8 cellular contexts compared by ENCODE assay signal in the genomic region with DNA sequence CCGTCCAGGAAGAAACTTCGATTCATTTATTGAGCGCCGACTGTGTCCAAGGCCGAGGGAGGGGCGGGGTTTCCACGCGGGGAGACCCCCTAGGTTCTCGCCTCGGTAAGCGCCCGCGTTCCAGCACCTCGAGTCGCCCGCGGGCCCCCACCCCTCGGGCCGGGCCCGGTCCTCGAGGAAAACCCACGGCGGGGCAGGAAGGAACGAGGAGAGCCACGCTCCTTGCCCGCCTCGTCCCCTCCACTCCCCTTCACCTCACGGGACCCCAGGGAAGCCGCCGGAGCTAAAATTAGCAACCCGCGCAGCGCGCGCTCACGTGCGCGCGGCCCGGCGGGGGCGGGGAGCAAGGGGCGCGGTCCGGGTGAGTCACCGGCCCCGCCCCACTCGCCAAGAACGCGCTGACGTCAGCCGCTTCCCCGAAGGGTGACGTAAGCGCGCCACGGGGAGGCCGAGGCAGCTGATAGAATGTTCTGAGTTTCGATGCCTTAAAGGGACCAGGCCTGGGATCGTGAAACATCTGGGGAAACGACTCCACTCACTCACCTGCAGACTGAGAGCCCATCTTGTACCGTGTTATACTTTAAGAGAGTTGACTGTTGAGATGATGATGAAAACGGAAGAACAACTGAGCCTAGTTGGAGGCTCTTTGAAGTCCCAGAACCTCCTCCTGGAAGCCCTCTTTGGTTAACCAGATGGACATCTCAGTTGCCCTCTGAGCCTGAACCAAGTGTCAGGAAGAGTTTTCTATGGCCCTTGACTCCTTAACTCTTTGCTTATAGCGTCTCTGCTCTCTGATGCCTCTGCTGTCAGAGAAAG. TPM values are rescaled to one million over a fixed set of nuclear protein-coding genes. Genes with fewer than 3 reads are reported as not detected.
DNase-seq lines count a peak whose midpoint lies in the region; ATAC-seq and TF ChIP-seq lines count a peak whose summit lies in the region.

No MANE protein-coding gene starts in this region.

- peak overlapping the region; percentile 48 for H3K4me2 ChIP-seq in neural cell (ENCODE audit: low read length)

- H4K20me1 ChIP-seq in neural cell (ENCODE audit: insufficient read depth) = no peaks in the 10 kb centered on the region

- peak overlapping the region; percentile 80 for H3K9ac ChIP-seq in neural cell (ENCODE audit: low read length)

- H3K36me3 ChIP-seq in H7 (replicated peaks; ENCODE audit: control insufficient read depth, insufficient read depth, low read length) = no peaks in the 10 kb centered on the region
- no peaks in the 10 kb centered on the region for H3K36me3 ChIP-seq in neural cell (ENCODE audit: insufficient read depth, low read length)

- TF ChIP-seq RAD21 in neural cell (conservative IDR thresholded peaks at IDR 0.05) = no peak

- no peaks in the 10 kb centered on the region for H3K9me3 ChIP-seq in neural cell (ENCODE audit: low read length)

- no peaks in the 10 kb centered on the region for H3K79me2 ChIP-seq in neural cell (replicated peaks; ENCODE audit: insufficient read depth, low read length)

- H3K27me3 ChIP-seq in H7 (ENCODE audit: control insufficient read depth, insufficient read depth, low read length) = no peaks in the 10 kb centered on the region
- H3K27me3 ChIP-seq in neural cell (ENCODE audit: insufficient read depth, low read depth, low read length) = peaks cover 4% of the 10 kb centered on the region

- peak; percentile 73 for TF ChIP-seq EP300 in neural cell (conservative IDR thresholded peaks at IDR 0.05; ENCODE audit: poor library complexity, severe bottlenecking)

- H3K9me3 Mint-ChIP-seq in stimulated activated naive CD8-positive, alpha-beta T cell treated with anti-CD3 and anti-CD28 coated beads, Interleukin-15, amount 100 ng/mL, for 72 hours = peaks cover 7 to 9% of the 10 kb centered on the region in 2 donors

- peak overlapping the region; percentile 70 for H3K4me3 ChIP-seq in H7 (ENCODE audit: insufficient read depth, low read depth, low read length)
- peak overlapping the region; percentile 67 to 70 for H3K4me3 ChIP-seq in foreskin fibroblast (ENCODE audit: low read depth in 1 of 2, low read length in 2 of 2)
- H3K4me3 ChIP-seq in neural cell (ENCODE audit: low read length) = peak overlapping the region; percentile 83

- DNase-seq in G401 (ENCODE audit: low spot score) (peak; percentile 89), H7 (peak; percentile 96), LoVo (ENCODE audit: low spot score) (peak; percentile 94), SHP77 (lab: John Stamatoyannopoulos, UW) (peak; percentile 66 to 83), activated gamma-delta T cell treated with Interleukin-2 at 50 U/mL for 16 hours (peak; percentile 88), foreskin fibroblast (peak; percentile 92 to 98)
- peak; percentile 87 to 91 for DNase-seq in stimulated activated naive CD8-positive, alpha-beta T cell treated with anti-CD3 and anti-CD28 coated beads, Interleukin-15, amount 100 ng/mL, for 72 hours

- peak overlapping the region; percentile 97 to 98 for H3K27ac Mint-ChIP-seq in stimulated activated naive CD8-positive, alpha-beta T cell treated with anti-CD3 and anti-CD28 coated beads, Interleukin-15, amount 100 ng/mL, for 72 hours

- H3F3A ChIP-seq in neural cell (ENCODE audit: insufficient read depth, low read length, poor library complexity, severe bottlenecking) = no peaks in the 10 kb centered on the region

- peaks cover 10% of the 10 kb centered on the region for H3K27me3 Mint-ChIP-seq in stimulated activated naive CD8-positive, alpha-beta T cell treated with anti-CD3 and anti-CD28 coated beads, Interleukin-15, amount 100 ng/mL, for 72 hours

- TF ChIP-seq CTCF in foreskin fibroblast (IDR thresholded peaks at IDR 0.05; ENCODE audit: low read depth, low read length) (no peak), neural cell (IDR thresholded peaks at IDR 0.05; ENCODE audit: poor library complexity, severe bottlenecking) (no peak)

- H3K4me1 Mint-ChIP-seq in stimulated activated naive CD8-positive, alpha-beta T cell treated with anti-CD3 and anti-CD28 coated beads, Interleukin-15, amount 100 ng/mL, for 72 hours = peaks cover 23% of the 10 kb centered on the region

- ATAC-seq in stimulated activated naive CD8-positive, alpha-beta T cell treated with anti-CD3 and anti-CD28 coated beads, Interleukin-15, amount 100 ng/mL, for 72 hours = peak; percentile 91

- H3K4me3 Mint-ChIP-seq in stimulated activated naive CD8-positive, alpha-beta T cell treated with anti-CD3 and anti-CD28 coated beads, Interleukin-15, amount 100 ng/mL, for 72 hours = peak overlapping the region; percentile 81 to 86

- no peaks in the 10 kb centered on the region for H3K9me2 ChIP-seq in neural cell (ENCODE audit: insufficient read depth, low read length)

- H3K27ac ChIP-seq in neural cell (ENCODE audit: low read length) = peak overlapping the region; percentile 60

- in situ Hi-C loops in G401 (cut with HindIII; ENCODE audit: low sequenced_read_pairs) = no loop called here

- H2AFZ ChIP-seq in neural cell (ENCODE audit: low read depth, low read length) = peak overlapping the region; percentile 76

TF ChIP-seq in neural cell, 6 proteins besides CTCF, POLR2A, EP300 and RAD21:
- no peak for TF ChIP-seq EZH2 (IDR thresholded peaks at IDR 0.05; ENCODE audit: borderline replicate concordance, insufficient read depth, low read length, poor library complexity, severe bottlenecking)
- peak; percentile 77 for TF ChIP-seq POLR2AphosphoS5 (IDR thresholded peaks at IDR 0.05)
- TF ChIP-seq SMC3 (conservative IDR thresholded peaks at IDR 0.05; ENCODE audit: poor library complexity) = peak; percentile 20
- peak; percentile 23 for TF ChIP-seq TAF1 (IDR thresholded peaks at IDR 0.05; ENCODE audit: low read depth)
- TF ChIP-seq MXI1 (conservative IDR thresholded peaks at IDR 0.05; ENCODE audit: poor library complexity, severe bottlenecking) = peak; percentile 60
- TF ChIP-seq, protein P1, sequence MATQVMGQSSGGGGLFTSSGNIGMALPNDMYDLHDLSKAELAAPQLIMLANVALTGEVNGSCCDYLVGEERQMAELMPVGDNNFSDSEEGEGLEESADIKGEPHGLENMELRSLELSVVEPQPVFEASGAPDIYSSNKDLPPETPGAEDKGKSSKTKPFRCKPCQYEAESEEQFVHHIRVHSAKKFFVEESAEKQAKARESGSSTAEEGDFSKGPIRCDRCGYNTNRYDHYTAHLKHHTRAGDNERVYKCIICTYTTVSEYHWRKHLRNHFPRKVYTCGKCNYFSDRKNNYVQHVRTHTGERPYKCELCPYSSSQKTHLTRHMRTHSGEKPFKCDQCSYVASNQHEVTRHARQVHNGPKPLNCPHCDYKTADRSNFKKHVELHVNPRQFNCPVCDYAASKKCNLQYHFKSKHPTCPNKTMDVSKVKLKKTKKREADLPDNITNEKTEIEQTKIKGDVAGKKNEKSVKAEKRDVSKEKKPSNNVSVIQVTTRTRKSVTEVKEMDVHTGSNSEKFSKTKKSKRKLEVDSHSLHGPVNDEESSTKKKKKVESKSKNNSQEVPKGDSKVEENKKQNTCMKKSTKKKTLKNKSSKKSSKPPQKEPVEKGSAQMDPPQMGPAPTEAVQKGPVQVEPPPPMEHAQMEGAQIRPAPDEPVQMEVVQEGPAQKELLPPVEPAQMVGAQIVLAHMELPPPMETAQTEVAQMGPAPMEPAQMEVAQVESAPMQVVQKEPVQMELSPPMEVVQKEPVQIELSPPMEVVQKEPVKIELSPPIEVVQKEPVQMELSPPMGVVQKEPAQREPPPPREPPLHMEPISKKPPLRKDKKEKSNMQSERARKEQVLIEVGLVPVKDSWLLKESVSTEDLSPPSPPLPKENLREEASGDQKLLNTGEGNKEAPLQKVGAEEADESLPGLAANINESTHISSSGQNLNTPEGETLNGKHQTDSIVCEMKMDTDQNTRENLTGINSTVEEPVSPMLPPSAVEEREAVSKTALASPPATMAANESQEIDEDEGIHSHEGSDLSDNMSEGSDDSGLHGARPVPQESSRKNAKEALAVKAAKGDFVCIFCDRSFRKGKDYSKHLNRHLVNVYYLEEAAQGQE (IDR thresholded peaks at IDR 0.05; ENCODE audit: borderline replicate concordance) = peak; percentile 32

RNA-seq across cellular contexts. Expression of a gene that starts 49.7 kb away (rescaled TPM):
- total RNA-seq in G401 (2014; rRNA removed; shearing (Covaris generic)) = 51.7 and 59.9 TPM in 2 replicates
- total RNA-seq in H7 (2014; rRNA removed; shearing (Covaris generic)) = 15.0 and 19.2 TPM in 2 replicates
- polyA plus RNA-seq in neural cell = 3.4 and 7.2 TPM in 2 replicates
- polyA minus RNA-seq in neural cell = 2.2 and 3.4 TPM in 2 replicates

Comparison
In these comparisons a context has a peak if more than half of its experiments do, and no peak if none do; other contexts are left out.
1. Peak in every context shown above with its lines: DNase-seq, ATAC-seq, H3K4me3 ChIP-seq and H3K27ac ChIP-seq.